ENCODE assay signal across 30 cellular contexts in genomic region chr6:1003394-1004160, GRCh38.
"Had no signal": no experiment of that assay in that cellular context is flagged by ENCODE, and none has a peak within 500 bp of the region (broad histone marks: within the 10 kb centered on the region; RNA-seq: fewer than 3 reads in every experiment).

No MANE protein-coding gene starts in this region.

- H3K36me3 ChIP-seq: ascending aorta, breast epithelium, cardiac muscle cell, colonic mucosa, gastrocnemius medialis, heart left ventricle, WERI-Rb-1 had no signal

- H3K9me3 ChIP-seq: ascending aorta, breast epithelium, colonic mucosa, gastrocnemius medialis, heart left ventricle had no signal

- H3K4me3 ChIP-seq: ascending aorta, breast epithelium, cardiac muscle cell, colonic mucosa, gastrocnemius medialis, heart left ventricle had no signal

- DNase-seq: activated B cell treated with CpG ODN at 0.5 μM for 24 hours; activated CD4-positive, alpha-beta T cell treated with anti-CD3 and anti-CD28 coated beads for 48 hours; activated CD4-positive, alpha-beta T cell treated with anti-CD3 and anti-CD28 coated beads, Interleukin-2, amount 50 U/mL, for 1 hour; activated CD4-positive, alpha-beta T cell treated with anti-CD3 and anti-CD28 coated beads, Interleukin-2, amount 50 U/mL, for 48 hours; activated CD8-positive, alpha-beta memory T cell treated with anti-CD3 and anti-CD28 coated beads for 24 hours; activated CD8-positive, alpha-beta memory T cell treated with anti-CD3 and anti-CD28 coated beads, Interleukin-2, amount 50 U/mL, for 4 hours; activated CD8-positive, alpha-beta T cell treated with anti-CD3 and anti-CD28 coated beads for 36 hours; activated gamma-delta T cell; activated naive CD4-positive, alpha-beta T cell; activated naive CD4-positive, alpha-beta T cell treated with anti-CD3 and anti-CD28 coated beads, Interleukin-2, amount 10 ng/mL, durations not matched to agents 7 days and 5 days; activated naive CD8-positive, alpha-beta T cell treated with anti-CD3 and anti-CD28 coated beads, Interleukin-2, amount 10 ng/mL, durations not matched to agents 7 days and 5 days; activated T-cell treated with anti-CD3 and anti-CD28 coated beads, Interleukin-2, amount 50 U/mL, for 1 hour; activated T-cell treated with anti-CD3 and anti-CD28 coated beads, Interleukin-2, amount 50 U/mL, for 72 hours; central memory CD4-positive, alpha-beta T cell; cerebellar nuclear complex; colonic mucosa; effector CD8-positive, alpha-beta T cell; foreskin fibroblast; gastrocnemius medialis; glutamatergic neuron; heart left ventricle; T-helper 17 cell; T1000; WERI-Rb-1 had no signal

- FAIRE-seq: endometrium, endothelial cell of umbilical vein had no signal

- H3K27me3 ChIP-seq: ascending aorta, breast epithelium, cardiac muscle cell, colonic mucosa, gastrocnemius medialis, heart left ventricle had no signal

- H3K4me1 ChIP-seq: ascending aorta, breast epithelium, colonic mucosa, gastrocnemius medialis, heart left ventricle had no signal

- H3K27ac ChIP-seq: ascending aorta, breast epithelium, cardiac muscle cell, colonic mucosa, epithelial cell of prostate, gastrocnemius medialis, heart left ventricle, WERI-Rb-1 had no signal
